ENCODE assay signal across 16 cellular contexts in the genomic region with DNA sequence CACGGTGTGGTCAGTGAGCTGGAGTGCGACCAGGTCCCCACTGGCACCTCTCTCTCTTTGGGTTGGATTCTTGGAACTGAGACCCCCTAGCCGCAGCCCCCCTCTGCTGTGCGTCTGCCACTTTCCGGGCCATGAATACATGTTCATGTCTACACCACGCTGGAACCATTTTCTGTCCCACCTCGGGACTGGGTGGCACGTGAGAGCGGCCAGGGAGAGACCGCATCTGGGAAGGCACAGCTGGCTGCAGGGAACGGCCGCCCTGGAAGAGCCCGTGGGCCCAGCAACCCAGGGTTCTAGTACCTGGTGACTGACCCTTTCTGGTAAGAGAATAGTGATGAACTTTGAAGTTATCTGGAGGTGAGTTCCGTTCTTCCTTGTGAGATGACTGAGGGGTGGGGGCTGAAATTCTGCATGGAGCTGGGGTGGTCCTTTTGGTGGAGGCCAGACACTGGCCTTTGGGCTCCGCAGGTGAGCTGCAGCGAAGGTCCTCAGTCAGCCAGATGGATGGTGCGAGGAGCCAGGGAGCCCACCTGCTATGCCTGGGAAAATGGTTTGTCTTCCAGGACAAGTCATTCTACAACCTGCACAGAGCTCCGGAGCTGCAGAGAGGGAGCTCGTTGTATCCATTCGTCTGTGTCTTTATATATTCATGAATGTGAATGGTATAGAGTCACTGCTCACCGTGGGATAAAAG.
"Had no signal": no experiment of that assay in that cellular context is flagged by ENCODE, and none has a peak within 500 bp of the region (broad histone marks: within the 10 kb centered on the region; RNA-seq: fewer than 3 reads in every experiment).

No MANE protein-coding gene starts in this region.

- H3K36me3 Mint-ChIP-seq: activated naive CD8-positive, alpha-beta T cell; immature natural killer cell; natural killer cell treated with Interleukin-12 subunit alpha and Interleukin-12 subunit beta and Interleukin-15 and Interleukin-18, amount 100 ng/mL, for 72 hours had no signal

- H3K4me3 Mint-ChIP-seq: activated naive CD8-positive, alpha-beta T cell; immature natural killer cell; natural killer cell treated with Interleukin-12 subunit alpha and Interleukin-12 subunit beta and Interleukin-15 and Interleukin-18, amount 100 ng/mL, for 72 hours; stimulated activated naive CD8-positive, alpha-beta T cell treated with anti-CD3 and anti-CD28 coated beads, Interleukin-15, amount 100 ng/mL, for 72 hours had no signal

- ATAC-seq: natural killer cell treated with Interleukin-12 subunit alpha and Interleukin-12 subunit beta and Interleukin-15 and Interleukin-18, amount 100 ng/mL, for 72 hours; stimulated activated naive CD8-positive, alpha-beta T cell treated with anti-CD3 and anti-CD28 coated beads, Interleukin-15, amount 100 ng/mL, for 72 hours had no signal

- H3K27ac ChIP-seq: brain microvascular endothelial cell, esophagus muscularis mucosa, tibial nerve had no signal

- H3K4me1 Mint-ChIP-seq: immature natural killer cell; stimulated activated naive CD8-positive, alpha-beta T cell treated with anti-CD3 and anti-CD28 coated beads, Interleukin-15, amount 100 ng/mL, for 72 hours had no signal

- H3K36me3 ChIP-seq: brain microvascular endothelial cell, esophagus muscularis mucosa, tibial nerve had no signal

- H3K27me3 Mint-ChIP-seq: activated naive CD8-positive, alpha-beta T cell; stimulated activated naive CD8-positive, alpha-beta T cell treated with anti-CD3 and anti-CD28 coated beads, Interleukin-15, amount 100 ng/mL, for 72 hours had no signal

- H3K4me1 ChIP-seq: esophagus muscularis mucosa, tibial nerve had no signal

- DNase-seq: activated CD4-positive, alpha-beta T cell treated with anti-CD3 and anti-CD28 coated beads for 4 hours; activated gamma-delta T cell; activated T-cell treated with anti-CD3 and anti-CD28 coated beads, Interleukin-2, amount 50 U/mL, for 1 hour; amygdala; brain microvascular endothelial cell; cerebellar nuclear complex; dermis blood vessel endothelial cell; glutamatergic neuron; immature natural killer cell; stimulated activated CD4-positive, alpha-beta T cell treated with anti-CD3 and anti-CD28 coated beads, Interleukin-15, amount 100 ng/mL, for 24 hours; stimulated activated CD4-positive, alpha-beta T cell treated with anti-CD3 and anti-CD28 coated beads, Interleukin-4, amount 100 ng/mL, for 24 hours; stimulated activated naive CD8-positive, alpha-beta T cell treated with anti-CD3 and anti-CD28 coated beads, Interleukin-15, amount 100 ng/mL, for 72 hours had no signal

- H3K27me3 ChIP-seq: brain microvascular endothelial cell, esophagus muscularis mucosa had no signal

- H3K4me3 ChIP-seq: esophagus muscularis mucosa, tibial nerve had no signal

- H3K27ac Mint-ChIP-seq: activated naive CD8-positive, alpha-beta T cell; immature natural killer cell; natural killer cell treated with Interleukin-12 subunit alpha and Interleukin-12 subunit beta and Interleukin-15 and Interleukin-18, amount 100 ng/mL, for 72 hours had no signal

- H3K9me3 Mint-ChIP-seq: immature natural killer cell; natural killer cell treated with Interleukin-12 subunit alpha and Interleukin-12 subunit beta and Interleukin-15 and Interleukin-18, amount 100 ng/mL, for 72 hours had no signal

- H3K9me3 ChIP-seq: esophagus muscularis mucosa, tibial nerve had no signal
